1 cellular context compared by ENCODE assay signal in the genomic region with DNA sequence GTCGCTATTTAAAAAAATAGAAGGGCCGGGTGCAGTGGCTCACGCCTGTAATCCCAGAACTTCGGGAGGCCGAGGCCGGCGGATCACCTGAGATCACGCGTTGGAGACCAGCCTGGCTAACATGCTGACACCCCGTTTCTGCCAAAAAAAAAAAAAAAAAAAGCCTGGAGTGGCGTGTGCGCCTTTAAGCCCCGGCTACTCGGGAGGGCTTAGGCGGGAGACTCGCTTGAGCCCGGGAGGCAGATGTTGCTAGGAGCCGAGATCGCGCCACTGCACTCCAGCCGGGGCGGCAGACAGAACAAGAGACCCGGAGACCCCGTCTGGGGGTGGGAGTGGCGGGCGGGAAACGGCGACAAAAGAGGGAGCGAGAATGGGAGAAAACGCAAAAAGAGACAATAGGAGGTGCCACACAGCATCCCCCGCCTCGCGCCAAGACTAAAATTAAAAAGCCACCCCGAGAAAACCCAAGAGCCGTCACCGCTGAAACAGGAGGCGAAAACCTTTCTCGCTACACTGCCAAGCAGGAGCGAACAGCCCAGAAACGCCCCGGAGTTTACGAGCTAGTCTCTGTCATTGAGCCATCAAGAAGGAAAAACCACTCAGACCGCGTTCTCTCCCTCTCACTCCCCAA.
TF ChIP-seq lines count a peak whose summit lies in the region.

No MANE protein-coding gene starts in this region.

TF ChIP-seq in HEK293, 187 proteins besides CTCF, POLR2A, EP300 and RAD21 (continues in another document):
- TF ChIP-seq SP3 (tag by site-specific recombination; IDR thresholded peaks at IDR 0.05) (peak; percentile 67), ZNF624 (tag by site-specific recombination; IDR thresholded peaks at IDR 0.05) (0 out of 2 replicates have a peak, but pooled peaks have one; percentile 66), ZNF341 (tag by site-specific recombination; IDR thresholded peaks at IDR 0.05; ENCODE audit: low read depth) (peak; percentile 92), ZNF2 (tag by site-specific recombination; IDR thresholded peaks at IDR 0.05) (peak; percentile 92; the same call in 1 of the 2 replicates), KLF16 (tag by site-specific recombination; IDR thresholded peaks at IDR 0.05) (peak; percentile 90), ZNF146 (tag by site-specific recombination; IDR thresholded peaks at IDR 0.05) (peak; percentile 84), ZEB2 (tag by site-specific recombination; IDR thresholded peaks at IDR 0.05) (peak; percentile 99), ZNF596 (tag by site-specific recombination; IDR thresholded peaks at IDR 0.05) (peak; percentile 97), ZBTB17 (tag by site-specific recombination; IDR thresholded peaks at IDR 0.05) (peak; percentile 94), ZXDB (tag by site-specific recombination; IDR thresholded peaks at IDR 0.05) (peak; percentile 89), FEZF1 (tag by site-specific recombination; IDR thresholded peaks at IDR 0.05) (peak; percentile 58; the same call in 1 of the 2 replicates), ZNF16 (tag by site-specific recombination; IDR thresholded peaks at IDR 0.05; ENCODE audit: low read depth) (peak; percentile 68; the same call in 1 of the 2 replicates), KLF9 (tag by site-specific recombination; IDR thresholded peaks at IDR 0.05; ENCODE audit: low read depth) (peak; percentile 70; the same call in 1 of the 2 replicates), ZFP37 (tag by site-specific recombination; IDR thresholded peaks at IDR 0.05) (peak; percentile 100), ZNF324 (tag by site-specific recombination; IDR thresholded peaks at IDR 0.05) (peak; percentile 84), ZNF24 (tag by site-specific recombination; IDR thresholded peaks at IDR 0.05) (peak; percentile 89), MZF1 (tag by site-specific recombination; IDR thresholded peaks at IDR 0.05; ENCODE audit: borderline replicate concordance) (peak; percentile 93), ZNF404 (tag by site-specific recombination; IDR thresholded peaks at IDR 0.05) (0 out of 2 replicates have a peak, but pooled peaks have one; percentile 31), ZNF660 (tag by site-specific recombination; IDR thresholded peaks at IDR 0.05) (peak; percentile 100), ZNF366 (tag by site-specific recombination; conservative IDR thresholded peaks at IDR 0.05) (peak; percentile 100), IKZF3 (tag by site-specific recombination; IDR thresholded peaks at IDR 0.05) (peak; percentile 95), ZNF10 (tag by site-specific recombination; IDR thresholded peaks at IDR 0.05) (peak; percentile 74; the same call in 1 of the 2 replicates), KLF1 (tag by site-specific recombination; IDR thresholded peaks at IDR 0.05) (peak; percentile 60), HOXD13 (CRISPR knock-in tag; IDR thresholded peaks at IDR 0.05; ENCODE audit: borderline replicate concordance) (peak; percentile 88), ZNF555 (tag by site-specific recombination; conservative IDR thresholded peaks at IDR 0.05) (0 out of 2 replicates have a peak, but pooled peaks have one; percentile 7)
- TF ChIP-seq, protein P1, sequence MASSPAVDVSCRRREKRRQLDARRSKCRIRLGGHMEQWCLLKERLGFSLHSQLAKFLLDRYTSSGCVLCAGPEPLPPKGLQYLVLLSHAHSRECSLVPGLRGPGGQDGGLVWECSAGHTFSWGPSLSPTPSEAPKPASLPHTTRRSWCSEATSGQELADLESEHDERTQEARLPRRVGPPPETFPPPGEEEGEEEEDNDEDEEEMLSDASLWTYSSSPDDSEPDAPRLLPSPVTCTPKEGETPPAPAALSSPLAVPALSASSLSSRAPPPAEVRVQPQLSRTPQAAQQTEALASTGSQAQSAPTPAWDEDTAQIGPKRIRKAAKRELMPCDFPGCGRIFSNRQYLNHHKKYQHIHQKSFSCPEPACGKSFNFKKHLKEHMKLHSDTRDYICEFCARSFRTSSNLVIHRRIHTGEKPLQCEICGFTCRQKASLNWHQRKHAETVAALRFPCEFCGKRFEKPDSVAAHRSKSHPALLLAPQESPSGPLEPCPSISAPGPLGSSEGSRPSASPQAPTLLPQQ (tag by site-specific recombination; IDR thresholded peaks at IDR 0.05) = peak; percentile 60; the same call in 1 of the 2 replicates
- TF ChIP-seq, protein P2, sequence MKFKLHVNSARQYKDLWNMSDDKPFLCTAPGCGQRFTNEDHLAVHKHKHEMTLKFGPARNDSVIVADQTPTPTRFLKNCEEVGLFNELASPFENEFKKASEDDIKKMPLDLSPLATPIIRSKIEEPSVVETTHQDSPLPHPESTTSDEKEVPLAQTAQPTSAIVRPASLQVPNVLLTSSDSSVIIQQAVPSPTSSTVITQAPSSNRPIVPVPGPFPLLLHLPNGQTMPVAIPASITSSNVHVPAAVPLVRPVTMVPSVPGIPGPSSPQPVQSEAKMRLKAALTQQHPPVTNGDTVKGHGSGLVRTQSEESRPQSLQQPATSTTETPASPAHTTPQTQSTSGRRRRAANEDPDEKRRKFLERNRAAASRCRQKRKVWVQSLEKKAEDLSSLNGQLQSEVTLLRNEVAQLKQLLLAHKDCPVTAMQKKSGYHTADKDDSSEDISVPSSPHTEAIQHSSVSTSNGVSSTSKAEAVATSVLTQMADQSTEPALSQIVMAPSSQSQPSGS (tag by site-specific recombination; IDR thresholded peaks at IDR 0.05; ENCODE audit: low read depth) = peak; percentile 43; the same call in 1 of the 2 replicates
- TF ChIP-seq, protein P3, sequence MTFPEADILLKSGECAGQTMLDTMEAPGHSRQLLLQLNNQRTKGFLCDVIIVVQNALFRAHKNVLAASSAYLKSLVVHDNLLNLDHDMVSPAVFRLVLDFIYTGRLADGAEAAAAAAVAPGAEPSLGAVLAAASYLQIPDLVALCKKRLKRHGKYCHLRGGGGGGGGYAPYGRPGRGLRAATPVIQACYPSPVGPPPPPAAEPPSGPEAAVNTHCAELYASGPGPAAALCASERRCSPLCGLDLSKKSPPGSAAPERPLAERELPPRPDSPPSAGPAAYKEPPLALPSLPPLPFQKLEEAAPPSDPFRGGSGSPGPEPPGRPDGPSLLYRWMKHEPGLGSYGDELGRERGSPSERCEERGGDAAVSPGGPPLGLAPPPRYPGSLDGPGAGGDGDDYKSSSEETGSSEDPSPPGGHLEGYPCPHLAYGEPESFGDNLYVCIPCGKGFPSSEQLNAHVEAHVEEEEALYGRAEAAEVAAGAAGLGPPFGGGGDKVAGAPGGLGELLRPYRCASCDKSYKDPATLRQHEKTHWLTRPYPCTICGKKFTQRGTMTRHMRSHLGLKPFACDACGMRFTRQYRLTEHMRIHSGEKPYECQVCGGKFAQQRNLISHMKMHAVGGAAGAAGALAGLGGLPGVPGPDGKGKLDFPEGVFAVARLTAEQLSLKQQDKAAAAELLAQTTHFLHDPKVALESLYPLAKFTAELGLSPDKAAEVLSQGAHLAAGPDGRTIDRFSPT (tag by site-specific recombination; IDR thresholded peaks at IDR 0.05) = peak; percentile 99
- TF ChIP-seq, protein P4, sequence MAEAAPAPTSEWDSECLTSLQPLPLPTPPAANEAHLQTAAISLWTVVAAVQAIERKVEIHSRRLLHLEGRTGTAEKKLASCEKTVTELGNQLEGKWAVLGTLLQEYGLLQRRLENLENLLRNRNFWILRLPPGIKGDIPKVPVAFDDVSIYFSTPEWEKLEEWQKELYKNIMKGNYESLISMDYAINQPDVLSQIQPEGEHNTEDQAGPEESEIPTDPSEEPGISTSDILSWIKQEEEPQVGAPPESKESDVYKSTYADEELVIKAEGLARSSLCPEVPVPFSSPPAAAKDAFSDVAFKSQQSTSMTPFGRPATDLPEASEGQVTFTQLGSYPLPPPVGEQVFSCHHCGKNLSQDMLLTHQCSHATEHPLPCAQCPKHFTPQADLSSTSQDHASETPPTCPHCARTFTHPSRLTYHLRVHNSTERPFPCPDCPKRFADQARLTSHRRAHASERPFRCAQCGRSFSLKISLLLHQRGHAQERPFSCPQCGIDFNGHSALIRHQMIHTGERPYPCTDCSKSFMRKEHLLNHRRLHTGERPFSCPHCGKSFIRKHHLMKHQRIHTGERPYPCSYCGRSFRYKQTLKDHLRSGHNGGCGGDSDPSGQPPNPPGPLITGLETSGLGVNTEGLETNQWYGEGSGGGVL (tag by site-specific recombination; IDR thresholded peaks at IDR 0.05) = peak; percentile 97
- TF ChIP-seq, protein P5, sequence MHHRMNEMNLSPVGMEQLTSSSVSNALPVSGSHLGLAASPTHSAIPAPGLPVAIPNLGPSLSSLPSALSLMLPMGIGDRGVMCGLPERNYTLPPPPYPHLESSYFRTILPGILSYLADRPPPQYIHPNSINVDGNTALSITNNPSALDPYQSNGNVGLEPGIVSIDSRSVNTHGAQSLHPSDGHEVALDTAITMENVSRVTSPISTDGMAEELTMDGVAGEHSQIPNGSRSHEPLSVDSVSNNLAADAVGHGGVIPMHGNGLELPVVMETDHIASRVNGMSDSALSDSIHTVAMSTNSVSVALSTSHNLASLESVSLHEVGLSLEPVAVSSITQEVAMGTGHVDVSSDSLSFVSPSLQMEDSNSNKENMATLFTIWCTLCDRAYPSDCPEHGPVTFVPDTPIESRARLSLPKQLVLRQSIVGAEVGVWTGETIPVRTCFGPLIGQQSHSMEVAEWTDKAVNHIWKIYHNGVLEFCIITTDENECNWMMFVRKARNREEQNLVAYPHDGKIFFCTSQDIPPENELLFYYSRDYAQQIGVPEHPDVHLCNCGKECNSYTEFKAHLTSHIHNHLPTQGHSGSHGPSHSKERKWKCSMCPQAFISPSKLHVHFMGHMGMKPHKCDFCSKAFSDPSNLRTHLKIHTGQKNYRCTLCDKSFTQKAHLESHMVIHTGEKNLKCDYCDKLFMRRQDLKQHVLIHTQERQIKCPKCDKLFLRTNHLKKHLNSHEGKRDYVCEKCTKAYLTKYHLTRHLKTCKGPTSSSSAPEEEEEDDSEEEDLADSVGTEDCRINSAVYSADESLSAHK (tag by site-specific recombination; IDR thresholded peaks at IDR 0.05) = peak; percentile 87
- TF ChIP-seq, protein P6, sequence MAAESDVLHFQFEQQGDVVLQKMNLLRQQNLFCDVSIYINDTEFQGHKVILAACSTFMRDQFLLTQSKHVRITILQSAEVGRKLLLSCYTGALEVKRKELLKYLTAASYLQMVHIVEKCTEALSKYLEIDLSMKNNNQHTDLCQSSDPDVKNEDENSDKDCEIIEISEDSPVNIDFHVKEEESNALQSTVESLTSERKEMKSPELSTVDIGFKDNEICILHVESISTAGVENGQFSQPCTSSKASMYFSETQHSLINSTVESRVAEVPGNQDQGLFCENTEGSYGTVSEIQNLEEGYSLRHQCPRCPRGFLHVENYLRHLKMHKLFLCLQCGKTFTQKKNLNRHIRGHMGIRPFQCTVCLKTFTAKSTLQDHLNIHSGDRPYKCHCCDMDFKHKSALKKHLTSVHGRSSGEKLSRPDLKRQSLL (tag by site-specific recombination; IDR thresholded peaks at IDR 0.05) = peak; percentile 92; the same call in 1 of the 2 replicates
- TF ChIP-seq, protein P7, sequence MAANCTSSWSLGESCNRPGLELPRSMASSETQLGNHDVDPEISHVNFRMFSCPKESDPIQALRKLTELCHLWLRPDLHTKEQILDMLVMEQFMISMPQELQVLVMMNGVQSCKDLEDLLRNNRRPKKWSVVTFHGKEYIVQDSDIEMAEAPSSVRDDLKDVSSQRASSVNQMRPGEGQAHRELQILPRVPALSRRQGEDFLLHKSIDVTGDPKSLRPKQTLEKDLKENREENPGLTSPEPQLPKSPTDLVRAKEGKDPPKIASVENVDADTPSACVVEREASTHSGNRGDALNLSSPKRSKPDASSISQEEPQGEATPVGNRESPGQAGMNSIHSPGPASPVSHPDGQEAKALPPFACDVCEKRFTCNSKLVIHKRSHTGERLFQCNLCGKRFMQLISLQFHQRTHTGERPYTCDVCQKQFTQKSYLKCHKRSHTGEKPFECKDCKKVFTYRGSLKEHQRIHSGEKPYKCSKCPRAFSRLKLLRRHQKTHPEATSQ (tag by site-specific recombination; IDR thresholded peaks at IDR 0.05) = 0 out of 2 replicates have a peak, but pooled peaks have one; percentile 58
- TF ChIP-seq, protein P8, sequence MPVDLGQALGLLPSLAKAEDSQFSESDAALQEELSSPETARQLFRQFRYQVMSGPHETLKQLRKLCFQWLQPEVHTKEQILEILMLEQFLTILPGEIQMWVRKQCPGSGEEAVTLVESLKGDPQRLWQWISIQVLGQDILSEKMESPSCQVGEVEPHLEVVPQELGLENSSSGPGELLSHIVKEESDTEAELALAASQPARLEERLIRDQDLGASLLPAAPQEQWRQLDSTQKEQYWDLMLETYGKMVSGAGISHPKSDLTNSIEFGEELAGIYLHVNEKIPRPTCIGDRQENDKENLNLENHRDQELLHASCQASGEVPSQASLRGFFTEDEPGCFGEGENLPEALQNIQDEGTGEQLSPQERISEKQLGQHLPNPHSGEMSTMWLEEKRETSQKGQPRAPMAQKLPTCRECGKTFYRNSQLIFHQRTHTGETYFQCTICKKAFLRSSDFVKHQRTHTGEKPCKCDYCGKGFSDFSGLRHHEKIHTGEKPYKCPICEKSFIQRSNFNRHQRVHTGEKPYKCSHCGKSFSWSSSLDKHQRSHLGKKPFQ (tag by site-specific recombination; IDR thresholded peaks at IDR 0.05) = 0 out of 2 replicates have a peak, but pooled peaks have one; percentile 65
- TF ChIP-seq, protein P9, sequence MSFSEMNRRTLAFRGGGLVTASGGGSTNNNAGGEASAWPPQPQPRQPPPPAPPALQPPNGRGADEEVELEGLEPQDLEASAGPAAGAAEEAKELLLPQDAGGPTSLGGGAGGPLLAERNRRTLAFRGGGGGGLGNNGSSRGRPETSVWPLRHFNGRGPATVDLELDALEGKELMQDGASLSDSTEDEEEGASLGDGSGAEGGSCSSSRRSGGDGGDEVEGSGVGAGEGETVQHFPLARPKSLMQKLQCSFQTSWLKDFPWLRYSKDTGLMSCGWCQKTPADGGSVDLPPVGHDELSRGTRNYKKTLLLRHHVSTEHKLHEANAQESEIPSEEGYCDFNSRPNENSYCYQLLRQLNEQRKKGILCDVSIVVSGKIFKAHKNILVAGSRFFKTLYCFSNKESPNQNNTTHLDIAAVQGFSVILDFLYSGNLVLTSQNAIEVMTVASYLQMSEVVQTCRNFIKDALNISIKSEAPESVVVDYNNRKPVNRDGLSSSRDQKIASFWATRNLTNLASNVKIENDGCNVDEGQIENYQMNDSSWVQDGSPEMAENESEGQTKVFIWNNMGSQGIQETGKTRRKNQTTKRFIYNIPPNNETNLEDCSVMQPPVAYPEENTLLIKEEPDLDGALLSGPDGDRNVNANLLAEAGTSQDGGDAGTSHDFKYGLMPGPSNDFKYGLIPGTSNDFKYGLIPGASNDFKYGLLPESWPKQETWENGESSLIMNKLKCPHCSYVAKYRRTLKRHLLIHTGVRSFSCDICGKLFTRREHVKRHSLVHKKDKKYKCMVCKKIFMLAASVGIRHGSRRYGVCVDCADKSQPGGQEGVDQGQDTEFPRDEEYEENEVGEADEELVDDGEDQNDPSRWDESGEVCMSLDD (tag by site-specific recombination; IDR thresholded peaks at IDR 0.05) = peak; percentile 74
- TF ChIP-seq, protein P10, sequence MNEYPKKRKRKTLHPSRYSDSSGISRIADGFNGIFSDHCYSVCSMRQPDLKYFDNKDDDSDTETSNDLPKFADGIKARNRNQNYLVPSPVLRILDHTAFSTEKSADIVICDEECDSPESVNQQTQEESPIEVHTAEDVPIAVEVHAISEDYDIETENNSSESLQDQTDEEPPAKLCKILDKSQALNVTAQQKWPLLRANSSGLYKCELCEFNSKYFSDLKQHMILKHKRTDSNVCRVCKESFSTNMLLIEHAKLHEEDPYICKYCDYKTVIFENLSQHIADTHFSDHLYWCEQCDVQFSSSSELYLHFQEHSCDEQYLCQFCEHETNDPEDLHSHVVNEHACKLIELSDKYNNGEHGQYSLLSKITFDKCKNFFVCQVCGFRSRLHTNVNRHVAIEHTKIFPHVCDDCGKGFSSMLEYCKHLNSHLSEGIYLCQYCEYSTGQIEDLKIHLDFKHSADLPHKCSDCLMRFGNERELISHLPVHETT (tag by site-specific recombination; IDR thresholded peaks at IDR 0.05) = peak; percentile 98
- TF ChIP-seq, protein P11, sequence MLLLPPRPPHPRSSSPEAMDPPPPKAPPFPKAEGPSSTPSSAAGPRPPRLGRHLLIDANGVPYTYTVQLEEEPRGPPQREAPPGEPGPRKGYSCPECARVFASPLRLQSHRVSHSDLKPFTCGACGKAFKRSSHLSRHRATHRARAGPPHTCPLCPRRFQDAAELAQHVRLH (tag by site-specific recombination; IDR thresholded peaks at IDR 0.05) = peak; percentile 83
